ENCODE assay signal across 17 cellular contexts in genomic region chr9:8457050-8457449, GRCh38.
"Had no signal": no experiment of that assay in that cellular context is flagged by ENCODE, and none has a peak within 500 bp of the region (broad histone marks: within the 10 kb centered on the region; RNA-seq: fewer than 3 reads in every experiment).

No MANE protein-coding gene starts in this region.

- H3K9me3 ChIP-seq: SJSA1 had no signal

- H3K4me1 ChIP-seq: SJSA1 had no signal

- H3K27me3 ChIP-seq: SJSA1 had no signal

- H3K27ac ChIP-seq: RWPE1, SJSA1, SK-N-MC had no signal

- H3K4me3 ChIP-seq: SJSA1, SK-N-MC had no signal

- DNase-seq: KBM-7, MV-4-11, NCI-H1048, NCI-H1105, NCI-H1417, NCI-H1436 treated with DMSO at 0.1 percent for 48 hours, NCI-H1694, NCI-H187 treated with DMSO at 0.1 percent for 48 hours, NCI-H2029 treated with DMSO at 0.1 percent for 48 hours, NCI-H2171 treated with DMSO at 0.1 percent for 48 hours, NCI-H524 treated with DMSO at 0.1 percent for 48 hours, NCI-H69, NCI-H774, SIG-M5 had no signal

- H3K36me3 ChIP-seq: SJSA1 had no signal
